ENCODE assay signal across 1 cellular context in the genomic region with DNA sequence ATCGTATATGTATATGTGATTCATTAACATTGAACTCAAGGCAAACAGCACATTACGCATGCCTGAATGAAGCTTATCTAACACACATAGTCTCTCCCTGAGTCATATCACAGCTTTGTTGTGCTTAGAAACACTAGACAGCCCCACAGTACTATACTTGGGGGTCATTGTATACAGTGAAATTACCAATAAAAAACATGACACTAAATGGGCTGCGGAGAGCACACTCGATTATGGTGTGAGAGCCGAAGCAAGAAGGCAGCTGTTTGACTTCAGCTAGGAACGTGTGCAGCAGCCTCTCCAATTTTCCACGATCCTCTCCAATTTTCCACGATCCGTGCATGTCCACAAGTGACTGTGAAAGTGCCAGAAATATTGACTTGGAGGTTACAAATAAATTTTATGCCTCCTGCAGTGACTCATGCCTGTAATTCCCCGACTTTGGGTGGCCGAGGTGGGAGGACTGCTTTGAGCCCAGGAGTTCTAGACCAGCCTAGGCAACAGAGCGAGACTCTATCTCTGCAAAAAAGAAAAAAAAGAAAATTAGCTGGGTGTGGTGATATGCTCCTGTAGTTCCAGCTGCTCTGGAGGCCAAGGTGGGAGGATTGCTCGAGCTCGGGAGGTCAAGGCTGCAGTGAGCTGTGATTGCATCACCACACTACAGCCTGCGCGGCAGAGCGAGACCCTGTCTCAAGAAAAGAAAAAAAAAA.
TF ChIP-seq lines count a peak whose summit lies in the region.

No MANE protein-coding gene starts in this region.

TF ChIP-seq in K562, 482 proteins besides CTCF, POLR2A, EP300 and RAD21 (continued from another document):
- TF ChIP-seq, protein P1, sequence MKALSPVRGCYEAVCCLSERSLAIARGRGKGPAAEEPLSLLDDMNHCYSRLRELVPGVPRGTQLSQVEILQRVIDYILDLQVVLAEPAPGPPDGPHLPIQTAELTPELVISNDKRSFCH (CRISPR knock-in tag; IDR thresholded peaks at IDR 0.05): no peak
- TF ChIP-seq, protein P1 (tag; IDR thresholded peaks at IDR 0.05): no peak
